In the genomic region with DNA sequence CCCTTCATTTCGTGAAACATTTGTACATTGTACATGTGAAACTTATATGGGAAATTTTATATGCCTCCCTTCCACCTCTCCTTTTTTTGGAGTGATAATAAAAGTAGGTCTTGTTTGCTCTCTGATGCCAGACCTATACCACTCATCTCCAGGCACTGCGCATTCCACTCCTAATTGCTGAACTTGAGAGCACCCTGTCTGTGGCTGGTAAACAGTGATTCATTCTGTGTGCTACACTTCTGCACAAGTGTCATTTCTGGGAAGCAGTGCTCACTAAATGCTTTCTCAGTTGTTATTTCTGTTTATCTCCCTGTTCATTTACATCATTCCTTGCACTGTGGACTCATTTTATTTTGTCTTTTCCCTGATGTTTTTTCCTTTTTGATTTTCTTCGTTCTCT, we compare ENCODE assay signal across 14 cellular contexts. TPM values are rescaled to one million over a fixed set of nuclear protein-coding genes. Genes with fewer than 3 reads are reported as not detected.
A peak's percentile ranks its signal among the peaks of the same experiment; 100 is the strongest.
DNase-seq lines count a peak whose midpoint lies in the region; ATAC-seq and TF ChIP-seq lines count a peak whose summit lies in the region.
"Had no signal": no experiment of that assay in that cellular context is flagged by ENCODE, and none has a peak within 500 bp of the region (broad histone marks: within the 10 kb centered on the region; RNA-seq: fewer than 3 reads in every experiment).

No MANE protein-coding gene starts in this region.

- peak; percentile 53 for DNase-seq in AG04449 (ENCODE audit: low read depth, low spot score)
- DNase-seq in LHCN-M2 (ENCODE audit: low read depth), result peak; percentile 73
- DNase-seq in SK-N-SH, result no peak
- DNase-seq in kidney tubule cell (ENCODE audit: low spot score), result peak; percentile 17
- no peak for DNase-seq in CD4-positive, alpha-beta T cell
- DNase-seq in GM10248 (ENCODE audit: extremely low spot score), result no peak
- DNase-seq in NAMALWA (ENCODE audit: low spot score), result no peak
- DNase-seq in CD4-positive, alpha-beta memory T cell, result no peak
- DNase-seq: activated naive CD8-positive, alpha-beta T cell treated with anti-CD3 and anti-CD28 coated beads, Interleukin-2, amount 10 ng/mL, durations not matched to agents 7 days and 5 days; MM.1S; retina; T1000 had no signal

- peak overlapping the region; percentile 31 for H3K4me2 ChIP-seq in SK-N-SH
- H3K4me2 ChIP-seq: BLaER1 treated with 17β-estradiol and CSF1 and Interleukin-3, amounts not matched to agents 10 nM and 100 nM had no signal

- WGBS in SK-N-SH (ENCODE audit: low lambda C conversion rate), result 5% methylated on average over 3 of the region's 3 CpGs

- POLR2A ChIA-PET in AG04449 (lab: Yijun Ruan, JAX), result no interaction called here
- POLR2A ChIA-PET in SK-N-SH (lab: Yijun Ruan, JAX), result no interaction called here
- POLR2A ChIA-PET in CD4-positive, alpha-beta T cell (lab: Charles Lee), result no interaction called here
- POLR2A ChIA-PET in GM10248 (lab: Yijun Ruan, JAX), result no interaction called here
- POLR2A ChIA-PET in CD4-positive, alpha-beta memory T cell (lab: Charles Lee; ENCODE audit: partially characterized antibody), result no interaction called here

- no peaks in the 10 kb centered on the region for H3K9me3 ChIP-seq in SK-N-SH
- H3K9me3 ChIP-seq in CD4-positive, alpha-beta T cell (ENCODE audit: control insufficient read depth, low read length), result no peaks in the 10 kb centered on the region
- no peaks in the 10 kb centered on the region for H3K9me3 ChIP-seq in CD4-positive, alpha-beta memory T cell (ENCODE audit: control insufficient read depth in 1 of 2, low read length in 2 of 2)
- H3K9me3 ChIP-seq: BLaER1 treated with 17β-estradiol and CSF1 and Interleukin-3, amounts not matched to agents 10 nM and 100 nM; tibial nerve had no signal

- H3K4me1 Mint-ChIP-seq in CD4-positive, alpha-beta T cell (ENCODE audit: low read depth), result no peaks in the 10 kb centered on the region
- no peaks in the 10 kb centered on the region for H3K4me1 Mint-ChIP-seq in CD4-positive, alpha-beta memory T cell
- H3K4me1 Mint-ChIP-seq: activated naive CD8-positive, alpha-beta T cell treated with anti-CD3 and anti-CD28 coated beads, Interleukin-2, amount 10 ng/mL, durations not matched to agents 7 days and 5 days had no signal

- H3F3A ChIP-seq in SK-N-SH (replicated peaks; ENCODE audit: insufficient read depth), result peaks cover 12% of the 10 kb centered on the region

- H3K9me3 Mint-ChIP-seq in CD4-positive, alpha-beta T cell, result peaks cover 3% of the 10 kb centered on the region
- H3K9me3 Mint-ChIP-seq in CD4-positive, alpha-beta memory T cell, result peaks cover 0 to 9% (median 2%) of the 10 kb centered on the region in 8 donors
- H3K9me3 Mint-ChIP-seq: activated naive CD8-positive, alpha-beta T cell treated with anti-CD3 and anti-CD28 coated beads, Interleukin-2, amount 10 ng/mL, durations not matched to agents 7 days and 5 days had no signal

- H3K4me1 ChIP-seq in SK-N-SH (ENCODE audit: control insufficient read depth in 1 of 2, insufficient read depth in 2 of 2, low read depth in 1 of 2, low read length in 1 of 2), result no peaks in the 10 kb centered on the region
- H3K4me1 ChIP-seq in CD4-positive, alpha-beta memory T cell (ENCODE audit: insufficient read depth, low read length), result no peaks in the 10 kb centered on the region

- H3K4me3 ChIP-seq in AG04449 (ENCODE audit: low read depth, low read length) (no peak overlapping the region), SK-N-SH (ENCODE audit: low read depth in 2 of 2, low read length in 1 of 2) (no peak overlapping the region)
- H3K4me3 ChIP-seq in CD4-positive, alpha-beta memory T cell (ENCODE audit: low read length in 2 of 2), result no peak overlapping the region
- H3K4me3 ChIP-seq: BLaER1 treated with 17β-estradiol and CSF1 and Interleukin-3, amounts not matched to agents 10 nM and 100 nM; tibial nerve had no signal

- intact Hi-C loops in CD4-positive, alpha-beta T cell (cut with DNase I, micrococcal nuclease), result no loop called here
- intact Hi-C loops in CD4-positive, alpha-beta memory T cell (cut with micrococcal nuclease), result no loop called here

- no peaks in the 10 kb centered on the region; the same call in 1 of the 2 replicates for H3K79me2 ChIP-seq in SK-N-SH (ENCODE audit: insufficient read depth)

- H4K20me1 ChIP-seq in SK-N-SH (ENCODE audit: insufficient read depth), result no peaks in the 10 kb centered on the region
- H4K20me1 ChIP-seq: BLaER1 treated with 17β-estradiol and CSF1 and Interleukin-3, amounts not matched to agents 10 nM and 100 nM had no signal

- no peak for TF ChIP-seq EP300 in SK-N-SH (IDR thresholded peaks at IDR 0.05; ENCODE audit: borderline replicate concordance in 1 of 2, low read depth in 1 of 2, low read length in 1 of 2)

- H2AFZ ChIP-seq in SK-N-SH (ENCODE audit: low read depth), result no peak overlapping the region

- H3K27ac ChIP-seq in SK-N-SH (ENCODE audit: low read depth in 2 of 2, low read length in 1 of 2), result peak overlapping the region; percentile 33 to 34; a peak in 3 of 4 replicates
- H3K27ac ChIP-seq in CD4-positive, alpha-beta T cell (ENCODE audit: low read depth, low read length), result no peak overlapping the region
- H3K27ac ChIP-seq in CD4-positive, alpha-beta memory T cell (ENCODE audit: low read depth, low read length), result no peak overlapping the region
- H3K27ac ChIP-seq: BLaER1 treated with 17β-estradiol and CSF1 and Interleukin-3, amounts not matched to agents 10 nM and 100 nM; tibial nerve had no signal

- H3K27ac Mint-ChIP-seq in CD4-positive, alpha-beta T cell, result no peak overlapping the region
- no peak overlapping the region for H3K27ac Mint-ChIP-seq in CD4-positive, alpha-beta memory T cell
- H3K27ac Mint-ChIP-seq: activated naive CD8-positive, alpha-beta T cell treated with anti-CD3 and anti-CD28 coated beads, Interleukin-2, amount 10 ng/mL, durations not matched to agents 7 days and 5 days had no signal

- H3K36me3 Mint-ChIP-seq in CD4-positive, alpha-beta T cell (ENCODE audit: low read depth), result no peaks in the 10 kb centered on the region
- H3K36me3 Mint-ChIP-seq in CD4-positive, alpha-beta memory T cell, result no peaks in the 10 kb centered on the region
- H3K36me3 Mint-ChIP-seq: activated naive CD8-positive, alpha-beta T cell treated with anti-CD3 and anti-CD28 coated beads, Interleukin-2, amount 10 ng/mL, durations not matched to agents 7 days and 5 days had no signal

- TF ChIP-seq CTCF in AG04449 (IDR thresholded peaks at IDR 0.05; ENCODE audit: insufficient read depth, low read length, missing control alignments) (no peak), SK-N-SH (IDR thresholded peaks at IDR 0.05) (no peak), GM10248 (IDR thresholded peaks at IDR 0.05; ENCODE audit: control extremely low read depth, extremely low read depth, low read depth, missing control alignments) (no peak)
- TF ChIP-seq CTCF in CD4-positive, alpha-beta T cell (IDR thresholded peaks at IDR 0.05), result no peak

- H3K36me3 ChIP-seq in SK-N-SH (replicated peaks in 1 of 2; ENCODE audit: control insufficient read depth in 1 of 2, insufficient read depth in 2 of 2, low read length in 1 of 2), result no peaks in the 10 kb centered on the region
- H3K36me3 ChIP-seq in CD4-positive, alpha-beta memory T cell (ENCODE audit: insufficient read depth, low read length), result no peaks in the 10 kb centered on the region
- H3K36me3 ChIP-seq: BLaER1 treated with 17β-estradiol and CSF1 and Interleukin-3, amounts not matched to agents 10 nM and 100 nM; tibial nerve had no signal

- H3K9ac ChIP-seq in SK-N-SH, result no peak overlapping the region
- H3K9ac ChIP-seq: BLaER1 treated with 17β-estradiol and CSF1 and Interleukin-3, amounts not matched to agents 10 nM and 100 nM had no signal

- CTCF ChIA-PET in AG04449 (lab: Yijun Ruan, JAX), result no interaction called here
- CTCF ChIA-PET in SK-N-SH (lab: Yijun Ruan, JAX), result interaction anchor here (3.6 kb wide), 1 partner anchor 15 kb away, joined by 17 read pairs; a partner anchor contains a TSS
- CTCF ChIA-PET in CD4-positive, alpha-beta T cell (lab: Charles Lee), result no interaction called here
- CTCF ChIA-PET in GM10248 (lab: Yijun Ruan, JAX), result interaction anchor here (1.9 to 2.8 kb wide), 2 partner anchors 13 to 15 kb away, joined by 5 to 11 read pairs; a partner anchor contains a TSS
- CTCF ChIA-PET in CD4-positive, alpha-beta memory T cell (lab: Charles Lee; ENCODE audit: partially characterized antibody), result interaction anchor here (2.2 kb wide), 1 partner anchor 15 kb away, joined by 10 read pairs; a partner anchor contains a TSS

- no peaks in the 10 kb centered on the region for H3K27me3 ChIP-seq in SK-N-SH (ENCODE audit: insufficient read depth)
- no peaks in the 10 kb centered on the region for H3K27me3 ChIP-seq in CD4-positive, alpha-beta T cell (ENCODE audit: control insufficient read depth, insufficient read depth, low read length)
- no peaks in the 10 kb centered on the region for H3K27me3 ChIP-seq in CD4-positive, alpha-beta memory T cell (ENCODE audit: insufficient read depth, low read length)
- H3K27me3 ChIP-seq: BLaER1 treated with 17β-estradiol and CSF1 and Interleukin-3, amounts not matched to agents 10 nM and 100 nM; tibial nerve had no signal

- TF ChIP-seq RAD21 in SK-N-SH (IDR thresholded peaks at IDR 0.05; ENCODE audit: low read length), result no peak

- ATAC-seq in CD4-positive, alpha-beta T cell (ENCODE audit: poor library complexity), result no peak

- H3K9me2 ChIP-seq in SK-N-SH, result no peaks in the 10 kb centered on the region

- peaks cover 5% of the 10 kb centered on the region for H3K27me3 Mint-ChIP-seq in CD4-positive, alpha-beta T cell
- H3K27me3 Mint-ChIP-seq in CD4-positive, alpha-beta memory T cell, result peaks cover 1 to 2% of the 10 kb centered on the region in 2 donors
- H3K27me3 Mint-ChIP-seq: activated naive CD8-positive, alpha-beta T cell treated with anti-CD3 and anti-CD28 coated beads, Interleukin-2, amount 10 ng/mL, durations not matched to agents 7 days and 5 days had no signal

- no peak overlapping the region for H3K4me3 Mint-ChIP-seq in CD4-positive, alpha-beta T cell
- H3K4me3 Mint-ChIP-seq in CD4-positive, alpha-beta memory T cell, result no peak overlapping the region
- H3K4me3 Mint-ChIP-seq: activated naive CD8-positive, alpha-beta T cell treated with anti-CD3 and anti-CD28 coated beads, Interleukin-2, amount 10 ng/mL, durations not matched to agents 7 days and 5 days had no signal

RNA-seq across cellular contexts. Expression of a gene that starts 15.6 kb away (rescaled TPM):
- 0.57 and 1.9 TPM in 2 replicates for total RNA-seq in LHCN-M2 (2014; rRNA removed)
- polyA plus RNA-seq in LHCN-M2 (2012), result 1.7 TPM
- polyA plus RNA-seq in SK-N-SH (2012; rRNA removed), result 48.7 and 49.9 TPM in 2 replicates
- 36.6 and 44.8 TPM in 2 replicates for polyA plus RNA-seq in SK-N-SH (2012; cell fraction: cytosol; rRNA removed)
- polyA plus RNA-seq in SK-N-SH (2012; cell fraction: nucleus; rRNA removed), result 23.7 and 33.6 TPM in 2 replicates
- total RNA-seq in CD4-positive, alpha-beta T cell, result not detected
- total RNA-seq in CD4-positive, alpha-beta memory T cell, result not detected
- polyA plus RNA-seq in CD4-positive, alpha-beta memory T cell, result not detected
- total RNA-seq: activated naive CD8-positive, alpha-beta T cell treated with anti-CD3 and anti-CD28 coated beads, Interleukin-2, amount 10 ng/mL, durations not matched to agents 7 days and 5 days had no signal

Comparison
In these comparisons a context has a peak if more than half of its experiments do, and no peak if none do; other contexts are left out.
1. DNase-seq: peak in AG04449 (single experiment), LHCN-M2 (single experiment) and kidney tubule cell (single experiment); none in SK-N-SH (single experiment), CD4-positive, alpha-beta T cell (0 of 10), GM10248 (single experiment), NAMALWA (single experiment) and CD4-positive, alpha-beta memory T cell (0 of 5).
2. H3K27ac ChIP-seq: peak in SK-N-SH (2 of 2); none in CD4-positive, alpha-beta T cell (single experiment) and CD4-positive, alpha-beta memory T cell (single experiment).
3. CTCF ChIA-PET loops: an anchor here in SK-N-SH (3.6 kb wide), GM10248 (1.9 to 2.8 kb wide) and CD4-positive, alpha-beta memory T cell (2.2 kb wide); none called in AG04449 and CD4-positive, alpha-beta T cell.